Comparison of ENCODE assay signal across 9 cellular contexts in the genomic region with DNA sequence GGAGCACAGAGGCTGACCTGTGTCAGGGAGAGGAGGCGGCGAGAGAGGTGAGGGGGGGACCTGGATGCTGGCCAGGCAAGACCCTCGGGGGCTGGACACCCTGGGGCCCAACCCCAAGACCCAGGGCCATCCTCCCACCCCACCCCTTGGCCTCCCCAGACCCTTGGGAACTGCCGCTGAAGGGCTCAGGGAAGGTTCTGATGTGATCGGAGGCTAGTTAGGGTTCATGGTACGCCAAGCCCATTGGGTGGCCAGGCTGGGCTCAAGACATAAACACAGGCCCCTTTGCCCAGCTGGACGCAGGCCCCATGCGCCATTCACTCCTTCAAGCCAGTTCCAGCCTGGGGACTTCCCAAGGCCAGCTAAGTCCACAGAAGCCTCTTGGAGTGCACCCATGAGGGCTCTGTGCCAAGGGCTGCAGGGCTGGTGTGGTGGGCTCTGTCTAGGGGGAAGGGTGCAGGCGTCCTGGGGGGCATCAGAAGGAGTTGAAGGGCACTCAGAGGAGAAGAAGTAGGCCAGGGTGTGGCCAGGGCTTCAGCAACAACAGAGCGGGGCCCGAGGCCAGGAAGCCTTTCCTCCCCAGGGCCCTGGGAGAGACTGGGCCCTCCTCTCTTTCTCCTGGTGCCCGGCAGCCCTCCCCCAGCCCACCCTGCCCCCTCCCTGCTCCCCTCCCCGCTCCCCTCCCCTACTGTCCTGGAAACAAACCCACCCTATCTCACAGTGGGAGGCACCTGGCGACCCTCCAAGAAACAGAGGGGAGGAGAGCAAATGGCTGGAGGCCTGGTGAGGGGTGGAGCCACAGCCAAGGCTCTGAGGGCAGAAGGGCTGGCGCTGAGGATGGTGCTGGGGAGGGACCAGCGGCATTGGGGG. TPM values are rescaled to one million over a fixed set of nuclear protein-coding genes. Genes with fewer than 3 reads are reported as not detected.
DNase-seq lines count a peak whose midpoint lies in the region; ATAC-seq and TF ChIP-seq lines count a peak whose summit lies in the region.
"Had no signal": no experiment of that assay in that cellular context is flagged by ENCODE, and none has a peak within 500 bp of the region (broad histone marks: within the 10 kb centered on the region; RNA-seq: fewer than 3 reads in every experiment).

No MANE protein-coding gene starts in this region.

- H3K4me3 Mint-ChIP-seq in activated CD8-positive, alpha-beta T cell treated with anti-CD3 and anti-CD28 coated beads for 36 hours = no peak overlapping the region
- H3K4me3 Mint-ChIP-seq: activated naive CD8-positive, alpha-beta T cell treated with anti-CD3 and anti-CD28 coated beads, Interleukin-2, amount 10 ng/mL, durations not matched to agents 7 days and 5 days had no signal

- TF ChIP-seq CTCF in SK-N-SH (IDR thresholded peaks at IDR 0.05) = no peak
- TF ChIP-seq CTCF in left ventricle myocardium inferior (IDR thresholded peaks at IDR 0.05; ENCODE audit: borderline replicate concordance) = no peak
- TF ChIP-seq CTCF in sigmoid colon (IDR thresholded peaks at IDR 0.05) = no peak
- TF ChIP-seq CTCF in activated CD8-positive, alpha-beta T cell treated with anti-CD3 and anti-CD28 coated beads for 36 hours (IDR thresholded peaks at IDR 0.05) = no peak

- intact Hi-C loops in left ventricle myocardium inferior (cut with micrococcal nuclease) (loop anchor here (10.0 kb wide), 1 partner anchor 60 kb away; a partner anchor contains a TSS), sigmoid colon (cut with DNase I) (loop anchor here (2.0 kb wide), 1 partner anchor 62 kb away; a partner anchor contains a TSS)
- intact Hi-C loops in activated CD8-positive, alpha-beta T cell treated with anti-CD3 and anti-CD28 coated beads for 36 hours (cut with micrococcal nuclease) = no loop called here

- H4K20me1 ChIP-seq in SK-N-SH (ENCODE audit: insufficient read depth) = no peaks in the 10 kb centered on the region

- WGBS in SK-N-SH (ENCODE audit: low lambda C conversion rate) = 31% methylated on average over 8 of the region's 16 CpGs
- 39 to 54% methylated on average over 16 of the region's 16 CpGs for WGBS in sigmoid colon, 2 donors

- TF ChIP-seq EP300 in SK-N-SH (IDR thresholded peaks at IDR 0.05; ENCODE audit: borderline replicate concordance in 1 of 2, low read depth in 1 of 2, low read length in 1 of 2) (no peak; a peak in 1 of 4 replicates), sigmoid colon (IDR thresholded peaks at IDR 0.05) (no peak)

- no peak overlapping the region for H3K9ac ChIP-seq in SK-N-SH

- no peak overlapping the region for H3K27ac Mint-ChIP-seq in activated CD8-positive, alpha-beta T cell treated with anti-CD3 and anti-CD28 coated beads for 36 hours
- H3K27ac Mint-ChIP-seq: activated naive CD8-positive, alpha-beta T cell treated with anti-CD3 and anti-CD28 coated beads, Interleukin-2, amount 10 ng/mL, durations not matched to agents 7 days and 5 days had no signal

- H3K27me3 Mint-ChIP-seq in activated CD8-positive, alpha-beta T cell treated with anti-CD3 and anti-CD28 coated beads for 36 hours = no peaks in the 10 kb centered on the region
- H3K27me3 Mint-ChIP-seq: activated naive CD8-positive, alpha-beta T cell treated with anti-CD3 and anti-CD28 coated beads, Interleukin-2, amount 10 ng/mL, durations not matched to agents 7 days and 5 days had no signal

- TF ChIP-seq RAD21 in SK-N-SH (IDR thresholded peaks at IDR 0.05; ENCODE audit: low read length) = no peak

- no peaks in the 10 kb centered on the region for H3K9me2 ChIP-seq in SK-N-SH

- DNase-seq in GM04503 (ENCODE audit: low read depth) (peak; percentile 40), SK-N-SH (peak; percentile 95), left ventricle myocardium inferior (peak; percentile 91), sigmoid colon (peak; percentile 98)
- DNase-seq in activated CD8-positive, alpha-beta T cell treated with anti-CD3 and anti-CD28 coated beads for 36 hours = no peak
- DNase-seq: activated naive CD8-positive, alpha-beta T cell treated with anti-CD3 and anti-CD28 coated beads, Interleukin-2, amount 10 ng/mL, durations not matched to agents 7 days and 5 days had no signal

- CTCF ChIA-PET in SK-N-SH (lab: Yijun Ruan, JAX) = interaction anchor here (0.8 to 10.5 kb wide), 4 partner anchors 10 to 120 kb away, joined by 3 to 101 read pairs (median 6); a partner anchor contains a TSS
- CTCF ChIA-PET in activated CD8-positive, alpha-beta T cell treated with anti-CD3 and anti-CD28 coated beads for 36 hours (lab: Charles Lee) = interaction anchor here (1.9 kb wide), 1 partner anchor 10 kb away, joined by 8 read pairs; no protein-coding TSS in a partner anchor

- H3K9me3 Mint-ChIP-seq in activated CD8-positive, alpha-beta T cell treated with anti-CD3 and anti-CD28 coated beads for 36 hours = no peaks in the 10 kb centered on the region
- H3K9me3 Mint-ChIP-seq: activated naive CD8-positive, alpha-beta T cell treated with anti-CD3 and anti-CD28 coated beads, Interleukin-2, amount 10 ng/mL, durations not matched to agents 7 days and 5 days had no signal

- no peak for TF ChIP-seq POLR2A in sigmoid colon (IDR thresholded peaks at IDR 0.05)

- H3K9me3 ChIP-seq in SK-N-SH (no peaks in the 10 kb centered on the region), left ventricle myocardium inferior (replicated peaks) (peaks cover 11% of the 10 kb centered on the region), sigmoid colon (peaks cover 0 to 3% (median 0%) of the 10 kb centered on the region in 4 donors)

- H3K79me2 ChIP-seq in SK-N-SH (ENCODE audit: insufficient read depth) = no peaks in the 10 kb centered on the region

- no peak for ATAC-seq in HG03108 (IDR thresholded peaks at IDR 0.05; ENCODE audit: unreplicated experiment)
- no peak for ATAC-seq in HG03378 (IDR thresholded peaks at IDR 0.05; ENCODE audit: unreplicated experiment)
- no peak for ATAC-seq in GM21619 (IDR thresholded peaks at IDR 0.05; ENCODE audit: unreplicated experiment)
- no peak for ATAC-seq in activated CD8-positive, alpha-beta T cell treated with anti-CD3 and anti-CD28 coated beads for 36 hours

- POLR2A ChIA-PET in SK-N-SH (lab: Yijun Ruan, JAX) = interaction anchor here (0.6 kb wide), 1 partner anchor 124 kb away, joined by 4 read pairs; no protein-coding TSS in a partner anchor
- POLR2A ChIA-PET in activated CD8-positive, alpha-beta T cell treated with anti-CD3 and anti-CD28 coated beads for 36 hours (lab: Charles Lee) = no interaction called here

- no peaks in the 10 kb centered on the region for H3K36me3 Mint-ChIP-seq in activated CD8-positive, alpha-beta T cell treated with anti-CD3 and anti-CD28 coated beads for 36 hours (ENCODE audit: low read depth)
- H3K36me3 Mint-ChIP-seq: activated naive CD8-positive, alpha-beta T cell treated with anti-CD3 and anti-CD28 coated beads, Interleukin-2, amount 10 ng/mL, durations not matched to agents 7 days and 5 days had no signal

- H3F3A ChIP-seq in SK-N-SH (replicated peaks; ENCODE audit: insufficient read depth) = no peaks in the 10 kb centered on the region

- peak overlapping the region; percentile 41; the same call in 1 of the 2 replicates for H3K4me2 ChIP-seq in SK-N-SH

- peak overlapping the region; percentile 79; the same call in 1 of the 2 replicates for H2AFZ ChIP-seq in SK-N-SH (ENCODE audit: low read depth)

- H3K4me1 Mint-ChIP-seq in activated CD8-positive, alpha-beta T cell treated with anti-CD3 and anti-CD28 coated beads for 36 hours (ENCODE audit: low read depth) = peaks cover 15% of the 10 kb centered on the region
- H3K4me1 Mint-ChIP-seq: activated naive CD8-positive, alpha-beta T cell treated with anti-CD3 and anti-CD28 coated beads, Interleukin-2, amount 10 ng/mL, durations not matched to agents 7 days and 5 days had no signal

- H3K36me3 ChIP-seq in SK-N-SH (replicated peaks in 1 of 2; ENCODE audit: control insufficient read depth in 1 of 2, insufficient read depth in 2 of 2, low read length in 1 of 2) (no peaks in the 10 kb centered on the region), left ventricle myocardium inferior (no peaks in the 10 kb centered on the region), sigmoid colon (no peaks in the 10 kb centered on the region)

- H3K27me3 ChIP-seq in SK-N-SH (ENCODE audit: insufficient read depth) = no peaks in the 10 kb centered on the region
- no peaks in the 10 kb centered on the region for H3K27me3 ChIP-seq in left ventricle myocardium inferior (ENCODE audit: low read depth)
- H3K27me3 ChIP-seq in sigmoid colon = no peaks in the 10 kb centered on the region

- H3K4me3 ChIP-seq in SK-N-SH (ENCODE audit: low read depth in 2 of 2, low read length in 1 of 2) = no peak overlapping the region
- peak overlapping the region; percentile 51 for H3K4me3 ChIP-seq in left ventricle myocardium inferior
- peak overlapping the region in 3 of 4 donors; percentile 18 to 34 (median 27) for H3K4me3 ChIP-seq in sigmoid colon

- H3K4me1 ChIP-seq in SK-N-SH (ENCODE audit: control insufficient read depth in 1 of 2, insufficient read depth in 2 of 2, low read depth in 1 of 2, low read length in 1 of 2) (peaks cover 26% of the 10 kb centered on the region in 2 experiments; a peak in 3 of 4 replicates), left ventricle myocardium inferior (peaks cover 40% of the 10 kb centered on the region), sigmoid colon (peaks cover 0 to 54% (median 47%) of the 10 kb centered on the region in 4 donors)

- H3K27ac ChIP-seq in SK-N-SH (ENCODE audit: low read depth in 2 of 2, low read length in 1 of 2) (peak overlapping the region; percentile 27 to 74; a peak in 3 of 4 replicates), left ventricle myocardium inferior (replicated peaks) (peak overlapping the region; percentile 83), sigmoid colon (peak overlapping the region; percentile 83 to 90 (median 88))

RNA-seq across cellular contexts. Expression of a gene that starts 12.9 kb away (rescaled TPM):
- 0.12 and 0.18 TPM in 2 replicates for polyA plus RNA-seq in SK-N-SH (2012; rRNA removed)
- 0.13 and 0.17 TPM in 2 replicates for polyA plus RNA-seq in SK-N-SH (2012; cell fraction: cytosol; rRNA removed)
- polyA plus RNA-seq in SK-N-SH (2012; cell fraction: nucleus; rRNA removed) = 0.75 and 1.2 TPM in 2 replicates
- total RNA-seq in left ventricle myocardium inferior = 27.1 TPM
- 1 to 10 TPM in 2 of 4 donors, under 1 TPM in 2; 0.81 to 5.3 (median 0.95) TPM for total RNA-seq in sigmoid colon
- polyA plus RNA-seq in sigmoid colon = 1 to 10 TPM in 1 of 3 donors, not detected in 2; 4.6 TPM
- total RNA-seq in activated CD8-positive, alpha-beta T cell treated with anti-CD3 and anti-CD28 coated beads for 36 hours = 1 to 10 TPM; 3.1 to 4.9 TPM

RNA-seq across cellular contexts. Expression of a gene that starts 13.0 kb away (rescaled TPM):
- polyA plus RNA-seq in SK-N-SH (2012; rRNA removed) (0.03 and 0.06 TPM in 2 replicates), sigmoid colon (1 to 10 TPM in 1 of 3 donors, not detected in 2; 6.2 TPM)
- polyA plus RNA-seq in SK-N-SH (2012; cell fraction: cytosol; rRNA removed) = 0.05 TPM in 1 of 2 replicates, not detected in the other
- polyA plus RNA-seq in SK-N-SH (2012; cell fraction: nucleus; rRNA removed) = 0.09 and 0.20 TPM in 2 replicates
- total RNA-seq in left ventricle myocardium inferior (36.0 TPM), sigmoid colon (under 1 TPM in 2 of 4 donors, not detected in 2; 0.68 to 0.71 TPM)
- 1 to 10 TPM; 2.1 to 2.2 TPM for total RNA-seq in activated CD8-positive, alpha-beta T cell treated with anti-CD3 and anti-CD28 coated beads for 36 hours

RNA-seq across cellular contexts. Expression of a gene that starts 44.4 kb away (rescaled TPM):
- polyA plus RNA-seq in SK-N-SH (2012; rRNA removed) = not detected in 2 replicates
- not detected in 2 replicates for polyA plus RNA-seq in SK-N-SH (2012; cell fraction: cytosol; rRNA removed)
- polyA plus RNA-seq in SK-N-SH (2012; cell fraction: nucleus; rRNA removed) = not detected in 2 replicates
- total RNA-seq in left ventricle myocardium inferior = not detected
- total RNA-seq in sigmoid colon = under 1 TPM in 2 of 4 donors, not detected in 2; 0.28 to 0.33 TPM
- polyA plus RNA-seq in sigmoid colon = 1 to 10 TPM; 1.2 to 4.8 (median 1.4) TPM
- total RNA-seq in activated CD8-positive, alpha-beta T cell treated with anti-CD3 and anti-CD28 coated beads for 36 hours = 1 to 10 TPM; 2.7 to 3.4 TPM

Comparison
In these comparisons a context has a peak if more than half of its experiments do, and no peak if none do; other contexts are left out.
1. H3K4me3 ChIP-seq: peak in left ventricle myocardium inferior (single experiment) and sigmoid colon (3 of 4); none in SK-N-SH (0 of 2).
2. RNA of a gene that starts 13.0 kb away (total RNA-seq): 36.0 TPM in left ventricle myocardium inferior (single experiment); 2.1 to 2.2 TPM in activated CD8-positive, alpha-beta T cell treated with anti-CD3 and anti-CD28 coated beads for 36 hours and 0.68 to 0.71 TPM in sigmoid colon; every median in the first group is over 10 times any median in the second.
3. Peak in every context shown above with its lines, with median percentiles within 50 percentile points of each other: H3K27ac ChIP-seq.